In genomic region chr7:40758590-40758989, GRCh38 we compare ENCODE assay signal across 17 cellular contexts.
DNase-seq lines count a peak whose midpoint lies in the region; ATAC-seq and TF ChIP-seq lines count a peak whose summit lies in the region.
"Had no signal": no experiment of that assay in that cellular context is flagged by ENCODE, and none has a peak within 500 bp of the region (broad histone marks: within the 10 kb centered on the region; RNA-seq: fewer than 3 reads in every experiment).

No MANE protein-coding gene starts in this region.

- H3K9me3 ChIP-seq in heart right ventricle (no peaks in the 10 kb centered on the region), adipocyte (ENCODE audit: control insufficient read depth, low read length) (no peaks in the 10 kb centered on the region), ovary (no peaks in the 10 kb centered on the region)
- H3K9me3 ChIP-seq: A549, Caco-2, SJSA1 had no signal

- ATAC-seq in Right ventricle myocardium superior (ENCODE audit: poor library complexity) (peak; percentile 45), heart right ventricle (no peak), GM19455 (IDR thresholded peaks at IDR 0.05; ENCODE audit: unreplicated experiment) (no peak)
- ATAC-seq: A549, K562 had no signal

- H3K4me3 ChIP-seq in heart right ventricle (no peak overlapping the region), adipocyte (ENCODE audit: low read length) (peak overlapping the region; percentile 17), ovary (no peak overlapping the region)
- H3K4me3 ChIP-seq: A549, K562, SJSA1 had no signal

- WGBS in heart right ventricle, 2 donors, result 83 to 90% methylated on average over 3 of the region's 3 CpGs
- 54 to 65% (median 60%) methylated on average over 3 of the region's 3 CpGs for WGBS in ovary, 3 donors

- intact Hi-C loops in Right ventricle myocardium superior (cut with DNase I) (no loop called here), heart right ventricle (cut with DNase I) (no loop called here), ovary (cut with DNase I) (no loop called here)

- H3K9ac ChIP-seq in adipocyte (ENCODE audit: low read length), result no peak overlapping the region

- H3K27ac ChIP-seq in heart right ventricle, result no peak overlapping the region
- no peak overlapping the region for H3K27ac ChIP-seq in ovary
- H3K27ac ChIP-seq: A549, SJSA1 had no signal

- no peak for DNase-seq in Right ventricle myocardium superior
- no peak for DNase-seq in heart right ventricle
- DNase-seq in NCI-H82 (lab: John Stamatoyannopoulos, UW), result peak; percentile 88
- DNase-seq in adipocyte (ENCODE audit: low read depth), result no peak
- DNase-seq in ovary, result peak in 4 of 5 donors; percentile 25 to 49 (median 36)
- no peak for DNase-seq in GM13976 (ENCODE audit: low spot score)
- DNase-seq: Caco-2, DMS79, NCI-H1092, NCI-H2107, NCI-H226, NCI-H69, RPMI8226 had no signal

- in situ Hi-C loops in GM13976 (cut with MboI; ENCODE audit: low sequenced_read_pairs, unreplicated experiment), result no loop called here

- H3K4me1 ChIP-seq in heart right ventricle (peaks cover 0 to 4% (median 0%) of the 10 kb centered on the region in 9 donors), adipocyte (ENCODE audit: control insufficient read depth, insufficient read depth, low read length) (peaks cover 31% of the 10 kb centered on the region), ovary (ENCODE audit: insufficient read depth) (peaks cover 3% of the 10 kb centered on the region)
- H3K4me1 ChIP-seq: A549 had no signal

- no peak for TF ChIP-seq EP300 in ovary (IDR thresholded peaks at IDR 0.05)

- no peak for TF ChIP-seq CTCF in heart right ventricle (IDR thresholded peaks at IDR 0.05)
- no peak for TF ChIP-seq CTCF in ovary (IDR thresholded peaks at IDR 0.05)
- TF ChIP-seq CTCF in GM13976 (IDR thresholded peaks at IDR 0.05; ENCODE audit: borderline replicate concordance, control extremely low read depth, extremely low read depth, insufficient read depth, missing control alignments), result no peak

- H3K36me3 ChIP-seq in heart right ventricle (no peaks in the 10 kb centered on the region), adipocyte (ENCODE audit: control insufficient read depth, insufficient read depth, low read length, severe bottlenecking) (no peaks in the 10 kb centered on the region), ovary (no peaks in the 10 kb centered on the region)
- H3K36me3 ChIP-seq: SJSA1 had no signal

- H3K27me3 ChIP-seq in heart right ventricle, result no peaks in the 10 kb centered on the region
- H3K27me3 ChIP-seq in adipocyte (replicated peaks; ENCODE audit: control insufficient read depth, insufficient read depth, low read length), result no peaks in the 10 kb centered on the region
- H3K27me3 ChIP-seq in ovary, result no peaks in the 10 kb centered on the region
- H3K27me3 ChIP-seq: SJSA1 had no signal

- TF ChIP-seq POLR2A in ovary (IDR thresholded peaks at IDR 0.05), result no peak

Comparison
In these comparisons a context has a peak if more than half of its experiments do, and no peak if none do; other contexts are left out.
1. DNase-seq: peak in NCI-H82 (single experiment) and ovary (4 of 5); none in Right ventricle myocardium superior (single experiment), heart right ventricle (0 of 2), adipocyte (single experiment) and GM13976 (single experiment).